ENCODE assay signal across 15 cellular contexts in the genomic region with DNA sequence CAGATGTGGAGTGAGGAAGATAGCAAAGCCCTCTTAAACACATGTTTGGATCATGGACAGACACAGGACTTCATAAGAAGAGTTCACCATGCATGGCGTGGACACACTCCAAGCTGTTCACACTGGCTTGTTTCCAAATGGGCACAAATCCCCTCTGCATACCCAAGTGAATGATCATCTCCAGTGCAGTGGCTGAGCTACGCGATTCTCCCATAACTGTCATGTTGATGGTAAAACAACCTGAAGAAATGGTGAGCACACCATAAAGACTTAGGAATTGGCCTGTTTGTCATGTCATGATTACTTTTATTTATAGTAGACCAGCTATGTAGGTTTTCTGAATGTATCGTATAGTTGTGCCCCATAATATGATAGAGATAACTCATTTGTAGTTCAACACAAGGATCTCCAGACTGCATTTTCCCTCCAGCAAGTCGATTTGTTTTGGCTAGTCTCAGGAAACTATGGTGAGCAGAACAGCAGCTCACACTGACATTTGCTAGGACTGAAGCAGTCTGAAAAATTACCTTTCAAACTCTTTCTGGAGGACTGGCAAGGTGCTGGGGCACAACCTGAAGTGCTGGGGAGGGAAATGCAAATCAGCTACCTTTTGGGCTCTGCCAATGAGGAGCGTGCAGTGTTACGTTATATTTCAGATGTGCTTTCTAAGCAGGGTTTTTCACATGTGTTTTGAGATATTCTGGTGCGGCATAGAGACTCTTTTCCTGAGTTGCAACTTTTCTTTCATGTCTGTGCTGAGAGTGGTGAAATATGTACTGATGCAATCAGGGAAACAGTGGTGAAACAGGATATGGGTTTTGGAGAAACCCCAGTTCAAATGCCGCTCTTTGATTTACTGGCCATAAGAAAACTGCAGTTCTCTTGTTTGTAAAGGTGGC.
"Had no signal": no experiment of that assay in that cellular context is flagged by ENCODE, and none has a peak within 500 bp of the region (broad histone marks: within the 10 kb centered on the region; RNA-seq: fewer than 3 reads in every experiment).

No MANE protein-coding gene starts in this region.

- H2AFZ ChIP-seq: hepatocyte had no signal

- H3K27ac ChIP-seq: body of pancreas, hepatocyte, stomach, thoracic aorta, uterus had no signal

- H3K4me1 ChIP-seq: body of pancreas, uterus had no signal

- ATAC-seq: activated naive CD4-positive, alpha-beta T cell treated with anti-CD3 and anti-CD28 coated beads, Interleukin-2, amount 50 U/mL, for 72 hours; body of pancreas; left ventricle myocardium superior had no signal

- H3K9me3 ChIP-seq: body of pancreas, stomach, thoracic aorta, uterus had no signal

- DNase-seq: activated CD4-positive, alpha-beta T cell treated with anti-CD3 and anti-CD28 coated beads, Interleukin-2, amount 50 U/mL, for 1 hour; activated effector memory CD4-positive, alpha-beta T cell treated with anti-CD3 and anti-CD28 coated beads, Interleukin-2, amount 50 U/mL, for 16 hours; activated T-cell treated with anti-CD3 and anti-CD28 coated beads, Interleukin-2, amount 50 U/mL, for 1 hour; amniotic stem cell; body of pancreas; erythroblast; kidney; left ventricle myocardium superior; mesenchymal stem cell; stimulated activated CD4-positive, alpha-beta T cell treated with anti-CD3 and anti-CD28 coated beads, Interleukin-4, amount 100 ng/mL, for 24 hours; stomach; uterus had no signal

- H3K4me2 ChIP-seq: hepatocyte had no signal

- H3K36me3 ChIP-seq: stomach, thoracic aorta, uterus had no signal

- H3K4me3 ChIP-seq: body of pancreas, hepatocyte, stomach, thoracic aorta, uterus had no signal

- H3K79me2 ChIP-seq: hepatocyte had no signal

- H3K27me3 ChIP-seq: body of pancreas, hepatocyte, stomach, uterus had no signal
